13 cellular contexts compared by ENCODE assay signal in the genomic region with DNA sequence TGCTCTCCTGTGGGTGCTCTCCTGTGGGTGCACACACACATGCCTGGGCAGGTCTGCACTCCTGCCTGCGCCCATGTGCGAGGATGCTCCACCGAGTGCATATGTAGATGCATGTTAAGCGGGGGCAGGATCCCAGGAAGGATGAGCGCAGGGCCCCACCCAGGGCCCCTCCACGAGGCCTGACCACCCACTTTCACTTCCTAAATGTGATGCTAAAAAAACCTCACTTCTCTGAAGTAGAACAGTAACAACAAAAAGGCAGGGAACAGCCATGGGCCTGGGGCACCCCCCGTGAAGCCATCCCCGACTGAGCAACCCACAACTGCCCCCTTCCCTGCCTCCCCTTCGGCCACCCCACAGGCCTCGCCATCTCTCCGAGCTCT. TPM values are rescaled to one million over a fixed set of nuclear protein-coding genes. Genes with fewer than 3 reads are reported as not detected.
DNase-seq lines count a peak whose midpoint lies in the region; ATAC-seq and TF ChIP-seq lines count a peak whose summit lies in the region.
"Had no signal": no experiment of that assay in that cellular context is flagged by ENCODE, and none has a peak within 500 bp of the region (broad histone marks: within the 10 kb centered on the region; RNA-seq: fewer than 3 reads in every experiment).

No MANE protein-coding gene starts in this region.

- 0 out of 2 replicates have a peak, but pooled peaks cover 3% of the 10 kb centered on the region for H3K9me1 ChIP-seq in IMR-90 (ENCODE audit: insufficient read depth, low read length)

- no peak overlapping the region for H3K4ac ChIP-seq in IMR-90 (ENCODE audit: low read depth, low read length)

- no peak overlapping the region for H2BK5ac ChIP-seq in IMR-90 (ENCODE audit: low read depth, low read length, poor library complexity, severe bottlenecking)

- peaks cover 0 to 3% (median 0%) of the 10 kb centered on the region in 7 donors for H3K9me3 Mint-ChIP-seq in CD14-positive monocyte
- H3K9me3 Mint-ChIP-seq in dendritic cell treated with granulocyte-macrophage colony-stimulating factor and Interleukin-4, amounts not matched to agents 40 ng/mL and 50 ng/mL, for 4 days: no peaks in the 10 kb centered on the region
- H3K9me3 Mint-ChIP-seq: neural progenitor cell had no signal

- no peak for TF ChIP-seq POLR2A in IMR-90 (IDR thresholded peaks at IDR 0.05; ENCODE audit: low read depth, low read length)

- H2AFZ ChIP-seq in IMR-90 (replicated peaks; ENCODE audit: low read length, poor library complexity): no peak overlapping the region
- H2AFZ ChIP-seq: neural progenitor cell had no signal

- H2BK120ac ChIP-seq in IMR-90 (ENCODE audit: low read depth, low read length): no peak overlapping the region

- H4K91ac ChIP-seq in IMR-90 (ENCODE audit: insufficient read depth, low read depth, low read length): no peak overlapping the region

- ATAC-seq in IMR-90 (ENCODE audit: low read depth): no peak
- no peak for ATAC-seq in HG02642 (IDR thresholded peaks at IDR 0.05; ENCODE audit: poor library complexity, unreplicated experiment)
- ATAC-seq: left cardiac atrium had no signal

- H4K20me1 ChIP-seq in IMR-90 (ENCODE audit: insufficient read depth, low read length): no peaks in the 10 kb centered on the region

- in situ Hi-C loops in IMR-90 (cut with MboI; ENCODE audit: low sequenced_read_pairs): loop anchor here (5.0 to 25.0 kb wide), 2 partner anchors 206 to 351 kb away; a partner anchor contains a TSS

- dilution Hi-C loops in IMR-90 (cut with HindIII; ENCODE audit: low sequenced_read_pairs, unreplicated experiment): loop anchor here (25.0 kb wide), 1 partner anchor 226 kb away; no protein-coding TSS in a partner anchor

- H4K8ac ChIP-seq in IMR-90 (ENCODE audit: low read depth in 2 of 2, low read length in 2 of 2): no peak overlapping the region

- intact Hi-C loops in CD14-positive monocyte (cut with micrococcal nuclease) (no loop called here), IMR-90 (cut with micrococcal nuclease) (no loop called here)
- intact Hi-C loops in dendritic cell treated with granulocyte-macrophage colony-stimulating factor and Interleukin-4, amounts not matched to agents 40 ng/mL and 50 ng/mL, for 4 days (cut with micrococcal nuclease): no loop called here

- H3K4me3 Mint-ChIP-seq in CD14-positive monocyte: peak overlapping the region; percentile 64 to 85
- H3K4me3 Mint-ChIP-seq in dendritic cell treated with granulocyte-macrophage colony-stimulating factor and Interleukin-4, amounts not matched to agents 40 ng/mL and 50 ng/mL, for 4 days: peak overlapping the region; percentile 48
- H3K4me3 Mint-ChIP-seq: neural progenitor cell had no signal

- H3K14ac ChIP-seq in IMR-90 (replicated peaks; ENCODE audit: low read depth, low read length): no peak overlapping the region

- WGBS in IMR-90 (ENCODE audit: extremely low coverage in 2 of 2, insufficient read length in 1 of 2), 2 experiments: no CpG with 5 or more reads among the region's 11 CpGs

- POLR2A ChIA-PET in IMR-90 (lab: Charles Lee; ENCODE audit: unreplicated experiment): no interaction called here

- DNase-seq in CD14-positive monocyte (ENCODE audit: low spot score) (no peak), GM19238 (ENCODE audit: insufficient read length, low spot score) (peak; percentile 69), IMR-90 (no peak), NCI-H2081 (lab: John Stamatoyannopoulos, UW) (no peak), caudate nucleus (lab: John Stamatoyannopoulos, UW) (no peak)
- no peak for DNase-seq in stimulated activated CD4-positive, alpha-beta T cell treated with anti-CD3 and anti-CD28 coated beads, Interleukin-4, amount 100 ng/mL, for 1 hour
- DNase-seq: left cardiac atrium, NCI-H446 treated with DMSO at 0.1 percent for 48 hours, small intestine had no signal

- H3K27ac ChIP-seq in IMR-90 (ENCODE audit: insufficient read depth, low read length) (no peak overlapping the region), caudate nucleus (ENCODE audit: low read depth, low read length) (no peak overlapping the region)
- H3K27ac ChIP-seq: HL-60, neural progenitor cell had no signal

- peaks cover 0 to 6% of the 10 kb centered on the region in 2 experiments; a peak in 1 of 4 replicates for H3K79me1 ChIP-seq in IMR-90 (ENCODE audit: low read depth in 1 of 2, low read length in 2 of 2)

- H3K27me3 Mint-ChIP-seq in CD14-positive monocyte (ENCODE audit: low read depth in 3 of 3): peaks cover 2 to 7% (median 5%) of the 10 kb centered on the region in 3 donors
- H3K27me3 Mint-ChIP-seq in dendritic cell treated with granulocyte-macrophage colony-stimulating factor and Interleukin-4, amounts not matched to agents 40 ng/mL and 50 ng/mL, for 4 days: peaks cover 10% of the 10 kb centered on the region

- no peaks in the 10 kb centered on the region for H3K27me3 ChIP-seq in IMR-90 (ENCODE audit: control insufficient read depth, insufficient read depth, low read length)
- H3K27me3 ChIP-seq: neural progenitor cell had no signal

- peaks cover 71% of the 10 kb centered on the region for H3K4me1 Mint-ChIP-seq in CD14-positive monocyte
- H3K4me1 Mint-ChIP-seq in dendritic cell treated with granulocyte-macrophage colony-stimulating factor and Interleukin-4, amounts not matched to agents 40 ng/mL and 50 ng/mL, for 4 days (ENCODE audit: low read depth): peaks cover 76% of the 10 kb centered on the region
- H3K4me1 Mint-ChIP-seq: neural progenitor cell had no signal

- H3K18ac ChIP-seq in IMR-90 (ENCODE audit: low read depth, low read length): no peak overlapping the region

- no peak overlapping the region for H3K4me3 ChIP-seq in IMR-90 (ENCODE audit: insufficient read depth, low read depth, low read length)
- H3K4me3 ChIP-seq: neural progenitor cell had no signal

- no peaks in the 10 kb centered on the region for H3K4me1 ChIP-seq in IMR-90 (ENCODE audit: control insufficient read depth, insufficient read depth, low read length)
- H3K4me1 ChIP-seq: neural progenitor cell had no signal

- no TSS peak for BruUV-seq in IMR-90 (replicated peaks; lab: Mats Ljungman, UMichigan)

- no peak overlapping the region for H4K5ac ChIP-seq in IMR-90 (ENCODE audit: low read depth, low read length)

- no peaks in the 10 kb centered on the region for H3K9me3 ChIP-seq in IMR-90 (ENCODE audit: control insufficient read depth, insufficient read depth, low read length)

- peak overlapping the region; percentile 39 for H2AK9ac ChIP-seq in IMR-90 (replicated peaks; ENCODE audit: low read depth, low read length, poor library complexity)

- no peak overlapping the region for H2BK20ac ChIP-seq in IMR-90 (ENCODE audit: low read depth, low read length)

- no peak overlapping the region for H2AK5ac ChIP-seq in IMR-90 (ENCODE audit: low read depth, low read length)

- no peak for TF ChIP-seq RAD21 in IMR-90 (IDR thresholded peaks at IDR 0.05; ENCODE audit: low read length)

- CTCF ChIA-PET in IMR-90 (lab: Yijun Ruan, JAX): no interaction called here

- no peak for TF ChIP-seq CTCF in CD14-positive monocyte (IDR thresholded peaks at IDR 0.05)
- TF ChIP-seq CTCF in IMR-90 (conservative IDR thresholded peaks at IDR 0.05; ENCODE audit: low read depth, low read length): no peak

- no peak overlapping the region for H2BK15ac ChIP-seq in IMR-90 (ENCODE audit: low read depth, low read length)

- peaks cover 38% of the 10 kb centered on the region for H3K36me3 ChIP-seq in IMR-90 (ENCODE audit: control insufficient read depth, insufficient read depth, low read length)
- H3K36me3 ChIP-seq: neural progenitor cell had no signal

- H3K23ac ChIP-seq in IMR-90 (ENCODE audit: low read depth, low read length): no peak overlapping the region

- no peak overlapping the region for H3K4me2 ChIP-seq in IMR-90 (ENCODE audit: low read depth, low read length)
- H3K4me2 ChIP-seq: neural progenitor cell had no signal

- H3K9ac ChIP-seq in IMR-90 (ENCODE audit: low read depth, low read length): no peak overlapping the region
- H3K9ac ChIP-seq: neural progenitor cell had no signal

- H3K27ac Mint-ChIP-seq in CD14-positive monocyte: peak overlapping the region; percentile 83 to 95 (median 92)
- H3K27ac Mint-ChIP-seq in dendritic cell treated with granulocyte-macrophage colony-stimulating factor and Interleukin-4, amounts not matched to agents 40 ng/mL and 50 ng/mL, for 4 days: peak overlapping the region; percentile 90

- peaks cover 39 to 56% of the 10 kb centered on the region in 2 donors for H3K36me3 Mint-ChIP-seq in CD14-positive monocyte
- peaks cover 66% of the 10 kb centered on the region for H3K36me3 Mint-ChIP-seq in dendritic cell treated with granulocyte-macrophage colony-stimulating factor and Interleukin-4, amounts not matched to agents 40 ng/mL and 50 ng/mL, for 4 days (ENCODE audit: low read depth)

- H3K56ac ChIP-seq in IMR-90 (ENCODE audit: extremely low read depth, insufficient read depth, low read length): no peak overlapping the region

TF ChIP-seq in IMR-90, 13 proteins besides CTCF, POLR2A, EP300 and RAD21:
- TF ChIP-seq SMC3 (IDR thresholded peaks at IDR 0.05; ENCODE audit: low read depth, low read length) (no peak), NFE2L2 (IDR thresholded peaks at IDR 0.05; ENCODE audit: low read depth, low read length) (no peak), MXI1 (IDR thresholded peaks at IDR 0.05; ENCODE audit: borderline replicate concordance, low read depth, low read length) (no peak), CEBPB (IDR thresholded peaks at IDR 0.05; ENCODE audit: low read depth, low read length) (no peak), MAZ (IDR thresholded peaks at IDR 0.05; ENCODE audit: borderline replicate concordance, low read depth, low read length) (no peak), BHLHE40 (IDR thresholded peaks at IDR 0.05; ENCODE audit: low read depth, low read length) (no peak)
- TF ChIP-seq, protein P1, sequence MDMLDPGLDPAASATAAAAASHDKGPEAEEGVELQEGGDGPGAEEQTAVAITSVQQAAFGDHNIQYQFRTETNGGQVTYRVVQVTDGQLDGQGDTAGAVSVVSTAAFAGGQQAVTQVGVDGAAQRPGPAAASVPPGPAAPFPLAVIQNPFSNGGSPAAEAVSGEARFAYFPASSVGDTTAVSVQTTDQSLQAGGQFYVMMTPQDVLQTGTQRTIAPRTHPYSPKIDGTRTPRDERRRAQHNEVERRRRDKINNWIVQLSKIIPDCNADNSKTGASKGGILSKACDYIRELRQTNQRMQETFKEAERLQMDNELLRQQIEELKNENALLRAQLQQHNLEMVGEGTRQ (IDR thresholded peaks at IDR 0.05; ENCODE audit: low read depth, low read length): no peak

RNA-seq across cellular contexts. Expression of a gene that starts 48.2 kb away (rescaled TPM):
- not detected for polyA plus RNA-seq in CD14-positive monocyte
- total RNA-seq in IMR-90 (2012; rRNA removed): 4.7 and 5.0 TPM in 2 replicates
- polyA plus RNA-seq in IMR-90 (2012; rRNA removed): 7.5 and 8.5 TPM in 2 replicates
- polyA plus RNA-seq in IMR-90 (2012; cell fraction: cytosol; rRNA removed): 5.0 and 8.3 TPM in 2 replicates
- polyA plus RNA-seq in IMR-90 (2012; cell fraction: nucleus; rRNA removed; ENCODE audit: low replicate concordance): 9.2 and 23.8 TPM in 2 replicates
